In the genomic region with DNA sequence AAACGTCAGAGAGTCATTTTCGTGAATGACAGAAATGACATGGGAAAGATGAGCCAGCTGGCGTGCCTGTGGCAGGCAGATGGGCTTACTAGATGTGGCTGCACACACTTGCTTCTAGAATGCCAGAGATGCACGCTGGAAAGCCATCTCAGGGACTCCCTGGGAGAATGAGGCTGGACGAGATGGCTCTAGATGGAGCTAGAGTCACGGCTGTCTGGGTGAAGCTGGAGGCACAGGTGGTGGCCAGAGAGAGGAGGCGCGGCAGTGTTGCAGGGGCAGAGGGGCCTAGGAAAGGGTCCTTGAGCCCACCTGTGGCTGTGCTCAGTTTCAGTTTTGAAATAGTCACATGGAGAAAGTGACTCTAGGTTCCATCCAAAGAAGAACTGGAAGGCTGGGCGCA, we compare ENCODE assay signal across 12 cellular contexts. TPM values are rescaled to one million over a fixed set of nuclear protein-coding genes. Genes with fewer than 3 reads are reported as not detected.
DNase-seq lines count a peak whose midpoint lies in the region; ATAC-seq and TF ChIP-seq lines count a peak whose summit lies in the region.
"Had no signal": no experiment of that assay in that cellular context is flagged by ENCODE, and none has a peak within 500 bp of the region (broad histone marks: within the 10 kb centered on the region; RNA-seq: fewer than 3 reads in every experiment).

No MANE protein-coding gene starts in this region.

- H3K36me3 Mint-ChIP-seq in memory B cell (no peaks in the 10 kb centered on the region), mesothelial cell of epicardium (no peaks in the 10 kb centered on the region)
- H3K36me3 Mint-ChIP-seq: type B pancreatic cell had no signal

- no peak for TF ChIP-seq CTCF in mesothelial cell of epicardium (IDR thresholded peaks at IDR 0.05; ENCODE audit: unreplicated experiment)

- CTCF ChIA-PET in HEK293T (lab: Yijun Ruan, JAX): interaction anchor here (0.8 kb wide), 1 partner anchor 42 kb away, joined by 3 read pairs; no protein-coding TSS in a partner anchor

- peaks cover 38% of the 10 kb centered on the region for H3K4me1 Mint-ChIP-seq in memory B cell
- peaks cover 16% of the 10 kb centered on the region for H3K4me1 Mint-ChIP-seq in mesothelial cell of epicardium

- peak; percentile 42 for ATAC-seq in memory B cell (ENCODE audit: low read depth)

- H3K4me3 Mint-ChIP-seq in memory B cell (peak overlapping the region; percentile 46), mesothelial cell of epicardium (no peak overlapping the region)
- H3K4me3 Mint-ChIP-seq: type B pancreatic cell had no signal

- H3K27ac Mint-ChIP-seq in memory B cell (peak overlapping the region; percentile 63), mesothelial cell of epicardium (no peak overlapping the region)
- H3K27ac Mint-ChIP-seq: type B pancreatic cell had no signal

- H3K9me3 Mint-ChIP-seq in memory B cell (no peaks in the 10 kb centered on the region), mesothelial cell of epicardium (peaks cover 18% of the 10 kb centered on the region)

- no peaks in the 10 kb centered on the region for H3K27me3 Mint-ChIP-seq in memory B cell
- H3K27me3 Mint-ChIP-seq in mesothelial cell of epicardium (ENCODE audit: low read depth): peaks cover 11% of the 10 kb centered on the region

- POLR2A ChIA-PET in HEK293T (lab: Yijun Ruan, JAX): no interaction called here

- peak in 2 of 3 experiments; percentile 20 to 55 for DNase-seq in NCI-H1417 (lab: John Stamatoyannopoulos, UW)
- DNase-seq in NCI-H1417 treated with DMSO at 0.1 percent for 48 hours (lab: John Stamatoyannopoulos, UW): no peak
- peak; percentile 20 for DNase-seq in HuH-7.5 (ENCODE audit: low spot score)
- peak; percentile 14 for DNase-seq in activated naive CD4-positive, alpha-beta T cell treated with anti-CD3 and anti-CD28 coated beads, Interleukin-2, amount 50 U/mL, for 16 hours
- no peak for DNase-seq in memory B cell (ENCODE audit: low spot score in 2 of 2)
- DNase-seq in mesothelial cell of epicardium (ENCODE audit: low spot score in 2 of 2, unreplicated experiment in 2 of 2): no peak
- no peak for DNase-seq in C1 segment of cervical spinal cord (lab: John Stamatoyannopoulos, UW)
- no peak for DNase-seq in HEK293T (ENCODE audit: extremely low spot score)
- DNase-seq: NCI-H146; stimulated activated CD4-positive, alpha-beta T cell treated with anti-CD3 and anti-CD28 coated beads, Interleukin-4, amount 100 ng/mL, for 1 hour; T1000 had no signal

TF ChIP-seq in HEK293T, 16 proteins besides CTCF, POLR2A, EP300 and RAD21:
- TF ChIP-seq ARNT (IDR thresholded peaks at IDR 0.05) (no peak), LEF1 (IDR thresholded peaks at IDR 0.05; ENCODE audit: borderline replicate concordance) (no peak), SP1 (IDR thresholded peaks at IDR 0.05) (no peak), FOXA1 (IDR thresholded peaks at IDR 0.05) (no peak), ELF4 (IDR thresholded peaks at IDR 0.05) (no peak), CTBP1 (IDR thresholded peaks at IDR 0.05; ENCODE audit: borderline replicate concordance) (no peak), HDGF (IDR thresholded peaks at IDR 0.05; ENCODE audit: borderline replicate concordance) (no peak), BHLHE40 (IDR thresholded peaks at IDR 0.05; ENCODE audit: borderline replicate concordance) (no peak), L3MBTL2 (conservative IDR thresholded peaks at IDR 0.05) (no peak), FOXK2 (IDR thresholded peaks at IDR 0.05) (no peak), ZNF384 (IDR thresholded peaks at IDR 0.05) (no peak), TARDBP (IDR thresholded peaks at IDR 0.05) (no peak)
- TF ChIP-seq, protein P1, sequence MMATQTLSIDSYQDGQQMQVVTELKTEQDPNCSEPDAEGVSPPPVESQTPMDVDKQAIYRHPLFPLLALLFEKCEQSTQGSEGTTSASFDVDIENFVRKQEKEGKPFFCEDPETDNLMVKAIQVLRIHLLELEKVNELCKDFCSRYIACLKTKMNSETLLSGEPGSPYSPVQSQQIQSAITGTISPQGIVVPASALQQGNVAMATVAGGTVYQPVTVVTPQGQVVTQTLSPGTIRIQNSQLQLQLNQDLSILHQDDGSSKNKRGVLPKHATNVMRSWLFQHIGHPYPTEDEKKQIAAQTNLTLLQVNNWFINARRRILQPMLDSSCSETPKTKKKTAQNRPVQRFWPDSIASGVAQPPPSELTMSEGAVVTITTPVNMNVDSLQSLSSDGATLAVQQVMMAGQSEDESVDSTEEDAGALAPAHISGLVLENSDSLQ (IDR thresholded peaks at IDR 0.05): no peak

RNA-seq across cellular contexts. Expression of a gene that starts 26.0 kb away (rescaled TPM):
- 0.20 to 0.59 TPM (median 0.38 TPM) in 3 replicates for total RNA-seq in mesothelial cell of epicardium

RNA-seq across cellular contexts. Expression of a gene that starts 26.7 kb away (rescaled TPM):
- total RNA-seq in mesothelial cell of epicardium: not detected in 3 replicates

RNA-seq across cellular contexts. Expression of a gene that starts 52.8 kb away (rescaled TPM):
- 1,336 to 1,412 TPM (median 1,356 TPM) in 3 replicates for total RNA-seq in mesothelial cell of epicardium

RNA-seq across cellular contexts. Expression of a gene that starts 57.5 kb away (rescaled TPM):
- total RNA-seq in mesothelial cell of epicardium: 71.4 to 76.3 TPM (median 71.9 TPM) in 3 replicates

Comparison
In these comparisons a context has a peak if more than half of its experiments do, and no peak if none do; other contexts are left out.
1. DNase-seq: peak in NCI-H1417 (2 of 3), HuH-7.5 (single experiment) and activated naive CD4-positive, alpha-beta T cell treated with anti-CD3 and anti-CD28 coated beads, Interleukin-2, amount 50 U/mL, for 16 hours (single experiment); none in NCI-H1417 treated with DMSO at 0.1 percent for 48 hours (single experiment), memory B cell (0 of 2), mesothelial cell of epicardium (0 of 2), C1 segment of cervical spinal cord (0 of 14) and HEK293T (single experiment).